14 cellular contexts compared by ENCODE assay signal in the genomic region with DNA sequence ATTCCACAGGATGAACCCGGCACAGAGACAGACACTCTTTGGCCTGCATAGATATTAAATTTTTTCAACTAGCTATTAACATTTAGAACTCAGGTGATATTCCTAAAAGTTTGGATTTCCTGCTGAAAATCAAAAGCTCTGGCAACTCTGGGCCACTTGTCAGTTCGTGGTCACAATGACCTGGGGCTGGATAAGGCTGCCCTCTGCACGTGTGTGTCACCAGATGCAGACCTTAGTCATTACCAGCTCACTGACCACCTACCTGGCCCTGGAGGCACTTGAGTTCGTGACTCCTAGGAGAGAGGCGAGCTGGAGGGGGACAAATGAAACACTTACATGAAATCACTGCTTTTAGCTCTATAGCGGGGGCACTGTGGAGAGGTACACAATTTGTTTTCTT.
DNase-seq lines count a peak whose midpoint lies in the region; ATAC-seq and TF ChIP-seq lines count a peak whose summit lies in the region.
"Had no signal": no experiment of that assay in that cellular context is flagged by ENCODE, and none has a peak within 500 bp of the region (broad histone marks: within the 10 kb centered on the region; RNA-seq: fewer than 3 reads in every experiment).

No MANE protein-coding gene starts in this region.

- no TSS peak for BruUV-seq in PC-9 (replicated peaks; lab: Mats Ljungman, UMichigan)

- no peaks in the 10 kb centered on the region for H3K79me2 ChIP-seq in PC-9 (ENCODE audit: low read depth)

- H3K4me3 ChIP-seq in PC-9: no peak overlapping the region
- H3K4me3 ChIP-seq in psoas muscle: no peak overlapping the region

- intact Hi-C loops in PC-9 (cut with micrococcal nuclease; ENCODE audit: unreplicated experiment): no loop called here
- intact Hi-C loops in left ventricle myocardium superior (cut with micrococcal nuclease): loop anchor here (10.0 kb wide), 2 partner anchors 83 to 123 kb away; partner anchors contain the start of gene HIPK2
- intact Hi-C loops in psoas muscle (cut with DNase I): no loop called here
- intact Hi-C loops in posterior vena cava (cut with DNase I): no loop called here

- no peak overlapping the region for H2AFZ ChIP-seq in PC-9

- 0 out of 2 replicates have a peak overlapping the region, but pooled peaks have one; percentile 11 for H3K4me2 ChIP-seq in PC-9

- no peaks in the 10 kb centered on the region for H3F3A ChIP-seq in PC-9 (ENCODE audit: insufficient read depth, low read depth)

- CTCF ChIA-PET in PC-9 (lab: Charles Lee): no interaction called here

- H3K27me3 ChIP-seq in PC-9 (ENCODE audit: insufficient read depth, low read depth) (no peaks in the 10 kb centered on the region), psoas muscle (ENCODE audit: insufficient read depth in 3 of 3, low read length in 2 of 3) (no peaks in the 10 kb centered on the region)

- DNase-seq in ELR (ENCODE audit: low read depth) (peak; percentile 77), PC-9 (peak in 1 of 2 experiments; percentile 15), left ventricle myocardium superior (no peak), psoas muscle (no peak), posterior vena cava (ENCODE audit: low spot score) (no peak)
- DNase-seq: activated CD4-positive, alpha-beta T cell treated with anti-CD3 and anti-CD28 coated beads for 1 hour; activated T-cell treated with anti-CD3 and anti-CD28 coated beads, Interleukin-2, amount 50 U/mL, for 48 hours; amygdala; CD8-positive, alpha-beta T cell; foreskin fibroblast; NCI-H2107; T-cell had no signal

- POLR2A ChIA-PET in PC-9 (lab: Charles Lee; ENCODE audit: unreplicated experiment): no interaction called here

- H3K9me3 ChIP-seq in PC-9 (ENCODE audit: insufficient read depth, low read depth) (no peaks in the 10 kb centered on the region), psoas muscle (no peaks in the 10 kb centered on the region)

- H4K20me1 ChIP-seq in PC-9 (ENCODE audit: insufficient read depth): no peaks in the 10 kb centered on the region

- no peaks in the 10 kb centered on the region for H3K9me2 ChIP-seq in PC-9 (ENCODE audit: insufficient read depth)

- TF ChIP-seq CTCF in PC-9 (conservative IDR thresholded peaks at IDR 0.05) (no peak), psoas muscle (IDR thresholded peaks at IDR 0.05) (no peak)

- H3K4me1 ChIP-seq in PC-9 (replicated peaks; ENCODE audit: insufficient read depth): peaks cover 10% of the 10 kb centered on the region
- H3K4me1 ChIP-seq in psoas muscle: peaks cover 45% of the 10 kb centered on the region

- ATAC-seq in left ventricle myocardium superior (peak; percentile 14), psoas muscle (peak; percentile 71 to 81 (median 75)), HG03442 (IDR thresholded peaks at IDR 0.05; ENCODE audit: unreplicated experiment) (no peak), HG03108 (IDR thresholded peaks at IDR 0.05; ENCODE audit: unreplicated experiment) (no peak)
- ATAC-seq: CD8-positive, alpha-beta T cell; T-cell had no signal

- H3K27ac ChIP-seq in PC-9: no peak overlapping the region
- peak overlapping the region; percentile 51 for H3K27ac ChIP-seq in psoas muscle

- H3K36me3 ChIP-seq in PC-9 (ENCODE audit: low read depth) (no peaks in the 10 kb centered on the region), psoas muscle (ENCODE audit: insufficient read depth in 1 of 2, low read depth in 1 of 2) (peaks cover 0 to 6% of the 10 kb centered on the region in 2 donors)

- WGBS in psoas muscle, 3 donors: 66 to 77% (median 72%) methylated on average over 6 of the region's 6 CpGs

Comparison
In these comparisons a context has a peak if more than half of its experiments do, and no peak if none do; other contexts are left out.
1. ATAC-seq: peak in left ventricle myocardium superior (single experiment) and psoas muscle (4 of 4); none in HG03442 (single experiment) and HG03108 (single experiment).